In genomic region chr4:1989533-1990347, GRCh38 we compare ENCODE assay signal across 19 cellular contexts.
"Had no signal": no experiment of that assay in that cellular context is flagged by ENCODE, and none has a peak within 500 bp of the region (broad histone marks: within the 10 kb centered on the region; RNA-seq: fewer than 3 reads in every experiment).

No MANE protein-coding gene starts in this region.

- H3K27me3 ChIP-seq: esophagus squamous epithelium, ovary had no signal

- H3K36me3 ChIP-seq: ovary had no signal

- H3K9ac ChIP-seq: SK-N-SH had no signal

- DNase-seq: activated B cell treated with CpG ODN at 0.5 μM for 24 hours; activated CD4-positive, alpha-beta memory T cell treated with anti-CD3 and anti-CD28 coated beads for 36 hours; activated CD4-positive, alpha-beta T cell treated with anti-CD3 and anti-CD28 coated beads for 4 hours; activated CD8-positive, alpha-beta memory T cell treated with anti-CD3 and anti-CD28 coated beads, Interleukin-2, amount 10 ng/mL, durations not matched to agents 7 days and 5 days; activated gamma-delta T cell; activated T-cell treated with anti-CD3 and anti-CD28 coated beads, Interleukin-2, amount 50 U/mL, for 48 hours; amniotic stem cell; effector memory CD8-positive, alpha-beta T cell; esophagus squamous epithelium; immature natural killer cell; mesendoderm; naive thymus-derived CD8-positive, alpha-beta T cell; stimulated activated CD4-positive, alpha-beta T cell treated with anti-CD3 and anti-CD28 coated beads, Interleukin-4, amount 100 ng/mL, for 4 hours; stimulated activated naive CD4-positive, alpha-beta T cell had no signal

- H3K4me3 Mint-ChIP-seq: activated B cell treated with CpG ODN at 0.5 μM for 24 hours; activated CD4-positive, alpha-beta memory T cell treated with anti-CD3 and anti-CD28 coated beads for 36 hours; activated CD8-positive, alpha-beta memory T cell treated with anti-CD3 and anti-CD28 coated beads, Interleukin-2, amount 10 ng/mL, durations not matched to agents 7 days and 5 days; activated naive CD8-positive, alpha-beta T cell; effector memory CD8-positive, alpha-beta T cell; immature natural killer cell; naive thymus-derived CD8-positive, alpha-beta T cell had no signal

- H3K27ac Mint-ChIP-seq: activated B cell treated with CpG ODN at 0.5 μM for 24 hours; activated CD8-positive, alpha-beta memory T cell treated with anti-CD3 and anti-CD28 coated beads, Interleukin-2, amount 10 ng/mL, durations not matched to agents 7 days and 5 days; immature natural killer cell had no signal

- ATAC-seq: activated CD8-positive, alpha-beta memory T cell treated with anti-CD3 and anti-CD28 coated beads, Interleukin-2, amount 10 ng/mL, durations not matched to agents 7 days and 5 days; effector memory CD8-positive, alpha-beta T cell; naive thymus-derived CD8-positive, alpha-beta T cell; sciatic nerve had no signal

- H3K9me3 ChIP-seq: esophagus squamous epithelium, ovary, SK-N-SH had no signal

- H3K9me3 Mint-ChIP-seq: activated B cell treated with CpG ODN at 0.5 μM for 24 hours; activated CD4-positive, alpha-beta memory T cell treated with anti-CD3 and anti-CD28 coated beads for 36 hours; effector memory CD8-positive, alpha-beta T cell; immature natural killer cell; naive thymus-derived CD8-positive, alpha-beta T cell had no signal

- H3K27me3 Mint-ChIP-seq: activated B cell treated with CpG ODN at 0.5 μM for 24 hours; activated CD4-positive, alpha-beta memory T cell treated with anti-CD3 and anti-CD28 coated beads for 36 hours; activated CD8-positive, alpha-beta memory T cell treated with anti-CD3 and anti-CD28 coated beads, Interleukin-2, amount 10 ng/mL, durations not matched to agents 7 days and 5 days; activated naive CD8-positive, alpha-beta T cell; effector memory CD8-positive, alpha-beta T cell; naive thymus-derived CD8-positive, alpha-beta T cell had no signal

- H3K4me1 Mint-ChIP-seq: activated CD8-positive, alpha-beta memory T cell treated with anti-CD3 and anti-CD28 coated beads, Interleukin-2, amount 10 ng/mL, durations not matched to agents 7 days and 5 days had no signal

- H3K4me2 ChIP-seq: SK-N-SH, smooth muscle cell had no signal

- H3K36me3 Mint-ChIP-seq: activated naive CD8-positive, alpha-beta T cell had no signal

- H3K27ac ChIP-seq: esophagus squamous epithelium, ovary had no signal

- H3K4me3 ChIP-seq: esophagus squamous epithelium, ovary, smooth muscle cell had no signal
